ENCODE assay signal across 22 cellular contexts in genomic region chr11:96035031-96035743, GRCh38.
A peak's percentile ranks its signal among the peaks of the same experiment; 100 is the strongest.
DNase-seq lines count a peak whose midpoint lies in the region; ATAC-seq, FAIRE-seq and TF ChIP-seq lines count a peak whose summit lies in the region.
"Had no signal": no experiment of that assay in that cellular context is flagged by ENCODE, and none has a peak within 500 bp of the region (broad histone marks: within the 10 kb centered on the region; RNA-seq: fewer than 3 reads in every experiment).

No MANE protein-coding gene starts in this region.

- no peak overlapping the region for H2AFZ ChIP-seq in hepatocyte
- H2AFZ ChIP-seq: neural progenitor cell had no signal

- peak overlapping the region; percentile 18 for H3K27ac ChIP-seq in hepatocyte
- H3K27ac ChIP-seq: esophagus muscularis mucosa, neural progenitor cell, RWPE1 had no signal

- H3K4me3 Mint-ChIP-seq in HFFc6: no peak overlapping the region
- no peak overlapping the region for H3K4me3 Mint-ChIP-seq in WTC11
- no peak overlapping the region for H3K4me3 Mint-ChIP-seq in activated T-helper 17 cell treated with anti-CD3 and anti-CD28 coated beads, Interleukin-2, amount 50 U/mL, for 72 hours
- H3K4me3 Mint-ChIP-seq: activated CD4-positive, alpha-beta T cell treated with anti-CD3 and anti-CD28 coated beads, Interleukin-2, amount 10 ng/mL, durations not matched to agents 7 days and 5 days; central memory CD8-positive, alpha-beta T cell; neural progenitor cell had no signal

- POLR2A ChIA-PET in WTC11 (lab: Charles Lee): interaction anchor here (0.5 kb wide), 1 partner anchor 224 kb away, joined by 5 read pairs; no protein-coding TSS in a partner anchor

- H4K20me1 ChIP-seq in hepatocyte (ENCODE audit: insufficient read depth, poor library complexity, severe bottlenecking): no peaks in the 10 kb centered on the region

- WGBS in hepatocyte (ENCODE audit: low lambda C conversion rate, missing lambda C conversion rate): 86% methylated on average over 5 of the region's 5 CpGs

- no peak overlapping the region for H3K4me2 ChIP-seq in hepatocyte
- H3K4me2 ChIP-seq: neural progenitor cell had no signal

- H3K4me1 ChIP-seq in hepatocyte (ENCODE audit: insufficient read depth): peaks cover 24% of the 10 kb centered on the region

- H3K27me3 ChIP-seq in hepatocyte: no peaks in the 10 kb centered on the region
- H3K27me3 ChIP-seq: esophagus muscularis mucosa, heart right ventricle, neural progenitor cell had no signal

- H3K4me3 ChIP-seq in hepatocyte: no peak overlapping the region
- H3K4me3 ChIP-seq: esophagus muscularis mucosa, heart right ventricle, neural progenitor cell had no signal

- no peak for FAIRE-seq in frontal cortex (lab: Jason Lieb, UNC)
- FAIRE-seq: TTC549 had no signal

- H3K9me3 Mint-ChIP-seq in HFFc6 (no peaks in the 10 kb centered on the region), WTC11 (no peaks in the 10 kb centered on the region)
- H3K9me3 Mint-ChIP-seq in activated T-helper 17 cell treated with anti-CD3 and anti-CD28 coated beads, Interleukin-2, amount 50 U/mL, for 72 hours: no peaks in the 10 kb centered on the region
- H3K9me3 Mint-ChIP-seq: activated CD4-positive, alpha-beta T cell treated with anti-CD3 and anti-CD28 coated beads, Interleukin-2, amount 10 ng/mL, durations not matched to agents 7 days and 5 days; central memory CD8-positive, alpha-beta T cell; neural progenitor cell had no signal

- peaks cover 3% of the 10 kb centered on the region for H3K79me2 ChIP-seq in hepatocyte

- peak; percentile 38 for ATAC-seq in WTC11
- ATAC-seq in activated T-helper 17 cell treated with anti-CD3 and anti-CD28 coated beads, Interleukin-2, amount 50 U/mL, for 72 hours (replicated peaks): no peak

- no peaks in the 10 kb centered on the region for H3K9me2 ChIP-seq in hepatocyte (replicated peaks; ENCODE audit: insufficient read depth)

- TF ChIP-seq CTCF in HFFc6 (IDR thresholded peaks at IDR 0.05) (no peak), WTC11 (IDR thresholded peaks at IDR 0.05) (no peak), hepatocyte (IDR thresholded peaks at IDR 0.05; ENCODE audit: poor library complexity) (no peak)

- DNase-seq in HFFc6 (no peak), WTC11 (ENCODE audit: low spot score) (no peak), hepatocyte (ENCODE audit: low spot score) (no peak), pons (ENCODE audit: low spot score) (peak; percentile 51), frontal cortex (ENCODE audit: low spot score in 2 of 2) (no peak), inferior parietal cortex (ENCODE audit: extremely low spot score) (no peak)
- DNase-seq: activated CD4-positive, alpha-beta T cell treated with anti-CD3 and anti-CD28 coated beads, Interleukin-2, amount 10 ng/mL, durations not matched to agents 7 days and 5 days; activated CD8-positive, alpha-beta memory T cell treated with anti-CD3 and anti-CD28 coated beads, Interleukin-2, amount 50 U/mL, for 4 hours; activated effector memory CD4-positive, alpha-beta T cell treated with Interleukin-2 at 50 U/mL for 16 hours; Caco-2; effector CD4-positive, alpha-beta T cell; heart right ventricle; KBM-7; MV-4-11; NCI-H187 treated with DMSO at 0.1 percent for 48 hours; NCI-H446 had no signal

- CTCF ChIA-PET in WTC11 (lab: Charles Lee): interaction anchor here (3.6 kb wide), 1 partner anchor 308 kb away, joined by 9 read pairs; the partner anchor contains the start of gene MAML2

- no peaks in the 10 kb centered on the region for H3K9me3 ChIP-seq in hepatocyte (ENCODE audit: low read depth)
- H3K9me3 ChIP-seq: Caco-2, esophagus muscularis mucosa, heart right ventricle had no signal

- H3K4me1 Mint-ChIP-seq in HFFc6 (ENCODE audit: low read depth) (peaks cover 42% of the 10 kb centered on the region), WTC11 (peaks cover 21% of the 10 kb centered on the region)
- peaks cover 9% of the 10 kb centered on the region for H3K4me1 Mint-ChIP-seq in activated T-helper 17 cell treated with anti-CD3 and anti-CD28 coated beads, Interleukin-2, amount 50 U/mL, for 72 hours

- H3K36me3 Mint-ChIP-seq in HFFc6 (ENCODE audit: low read depth) (peaks cover 23% of the 10 kb centered on the region), WTC11 (no peaks in the 10 kb centered on the region)
- H3K36me3 Mint-ChIP-seq in activated T-helper 17 cell treated with anti-CD3 and anti-CD28 coated beads, Interleukin-2, amount 50 U/mL, for 72 hours (ENCODE audit: low read depth): peaks cover 14% of the 10 kb centered on the region
- H3K36me3 Mint-ChIP-seq: neural progenitor cell had no signal

- H3K27me3 Mint-ChIP-seq in HFFc6 (ENCODE audit: insufficient read depth) (no peaks in the 10 kb centered on the region; the same call in 1 of the 2 replicates), WTC11 (ENCODE audit: low read depth) (no peaks in the 10 kb centered on the region)
- H3K27me3 Mint-ChIP-seq in activated T-helper 17 cell treated with anti-CD3 and anti-CD28 coated beads, Interleukin-2, amount 50 U/mL, for 72 hours: no peaks in the 10 kb centered on the region
- H3K27me3 Mint-ChIP-seq: activated CD4-positive, alpha-beta T cell treated with anti-CD3 and anti-CD28 coated beads, Interleukin-2, amount 10 ng/mL, durations not matched to agents 7 days and 5 days; central memory CD8-positive, alpha-beta T cell had no signal

- H3K36me3 ChIP-seq in hepatocyte (replicated peaks; ENCODE audit: insufficient read depth, low read depth): no peaks in the 10 kb centered on the region
- H3K36me3 ChIP-seq: esophagus muscularis mucosa, heart right ventricle, neural progenitor cell had no signal

- H3K27ac Mint-ChIP-seq in HFFc6 (0 out of 2 replicates have a peak overlapping the region, but pooled peaks have one; percentile 2), WTC11 (no peak overlapping the region)
- H3K27ac Mint-ChIP-seq in activated T-helper 17 cell treated with anti-CD3 and anti-CD28 coated beads, Interleukin-2, amount 50 U/mL, for 72 hours: no peak overlapping the region
- H3K27ac Mint-ChIP-seq: activated CD4-positive, alpha-beta T cell treated with anti-CD3 and anti-CD28 coated beads, Interleukin-2, amount 10 ng/mL, durations not matched to agents 7 days and 5 days; neural progenitor cell had no signal

TF ChIP-seq in WTC11, 78 proteins besides CTCF, POLR2A, EP300 and RAD21:
- TF ChIP-seq PRRX2 (CRISPR knock-in tag; IDR thresholded peaks at IDR 0.05) (no peak), ATF3 (CRISPR knock-in tag; conservative IDR thresholded peaks at IDR 0.05) (no peak), ESRRA (CRISPR knock-in tag; IDR thresholded peaks at IDR 0.05; ENCODE audit: borderline replicate concordance) (no peak), STAT6 (CRISPR knock-in tag; conservative IDR thresholded peaks at IDR 0.05; ENCODE audit: low read depth) (no peak), IRF2 (CRISPR knock-in tag; IDR thresholded peaks at IDR 0.05; ENCODE audit: borderline replicate concordance, low read depth) (no peak), ZNF423 (CRISPR knock-in tag; IDR thresholded peaks at IDR 0.05) (no peak), ATF6 (CRISPR knock-in tag; IDR thresholded peaks at IDR 0.05) (no peak), NFATC4 (CRISPR knock-in tag; IDR thresholded peaks at IDR 0.05) (no peak), MAX (CRISPR knock-in tag; IDR thresholded peaks at IDR 0.05) (no peak), ATF1 (CRISPR knock-in tag; IDR thresholded peaks at IDR 0.05) (no peak)
